Comparison of ENCODE assay signal across 26 cellular contexts in the genomic region with DNA sequence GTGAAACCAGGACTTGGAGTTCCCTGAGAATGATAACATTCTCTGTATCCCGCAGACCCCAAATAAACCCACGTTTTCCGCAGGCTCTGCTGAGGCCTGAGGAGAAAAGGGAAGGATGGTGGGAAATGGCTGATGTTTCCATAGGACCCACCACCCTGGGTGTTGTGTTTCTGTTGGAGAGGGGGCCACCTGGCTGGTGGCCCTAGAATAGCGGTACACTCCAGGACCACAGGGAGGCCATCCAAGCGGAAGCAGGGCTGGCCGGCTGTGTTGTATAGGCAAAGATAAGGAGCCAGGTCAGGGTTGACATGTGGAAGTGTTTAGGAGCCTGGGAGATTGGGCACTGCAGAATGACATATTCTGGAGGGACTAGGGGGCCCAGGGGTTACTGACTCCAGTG.
"Had no signal": no experiment of that assay in that cellular context is flagged by ENCODE, and none has a peak within 500 bp of the region (broad histone marks: within the 10 kb centered on the region; RNA-seq: fewer than 3 reads in every experiment).

No MANE protein-coding gene starts in this region.

- ATAC-seq: activated CD4-positive, CD25-positive, alpha-beta regulatory T cell treated with anti-CD3 and anti-CD28 coated beads, Interleukin-2, amount 50 U/mL, for 24 hours; activated T-cell treated with anti-CD3 and anti-CD28 coated beads, Interleukin-2, amount 50 U/mL, for 4 hours; activated T-helper 17 cell treated with anti-CD3 and anti-CD28 coated beads, Interleukin-2, amount 50 U/mL, for 72 hours; effector memory CD8-positive, alpha-beta T cell; gastroesophageal sphincter; left cardiac atrium; naive thymus-derived CD8-positive, alpha-beta T cell; psoas muscle had no signal

- H3K27ac ChIP-seq: brain microvascular endothelial cell, gastroesophageal sphincter, hepatocyte, neural progenitor cell, parathyroid adenoma, psoas muscle, VCaP had no signal

- DNase-seq: activated CD4-positive, alpha-beta T cell treated with anti-CD3 and anti-CD28 coated beads for 48 hours; activated CD4-positive, alpha-beta T cell treated with anti-CD3 and anti-CD28 coated beads, Interleukin-2, amount 50 U/mL, for 48 hours; activated gamma-delta T cell treated with Interleukin-2 at 50 U/mL for 16 hours; activated naive CD4-positive, alpha-beta T cell treated with anti-CD3 and anti-CD28 coated beads, Interleukin-2, amount 50 U/mL, for 16 hours; activated T-cell treated with anti-CD3 and anti-CD28 coated beads, Interleukin-2, amount 50 U/mL, for 4 hours; amniotic stem cell; brain microvascular endothelial cell; cortex of kidney; effector memory CD8-positive, alpha-beta T cell; left cardiac atrium; naive thymus-derived CD8-positive, alpha-beta T cell; occipital lobe; psoas muscle; stimulated activated CD4-positive, alpha-beta T cell treated with anti-CD3 and anti-CD28 coated beads, Interleukin-12 subunit alpha, Interleukin-12 subunit beta, amount 100 ng/mL, for 4 hours; stimulated activated CD4-positive, alpha-beta T cell treated with anti-CD3 and anti-CD28 coated beads, Interleukin-4, amount 100 ng/mL, for 1 hour; trophoblast cell had no signal

- H3K4me1 Mint-ChIP-seq: activated T-helper 17 cell treated with anti-CD3 and anti-CD28 coated beads, Interleukin-2, amount 50 U/mL, for 72 hours; neural progenitor cell had no signal

- H3K36me3 Mint-ChIP-seq: neural progenitor cell had no signal

- H3K4me3 ChIP-seq: gastroesophageal sphincter, hepatocyte, neural progenitor cell, psoas muscle, thoracic aorta had no signal

- H3K27ac Mint-ChIP-seq: activated T-helper 17 cell treated with anti-CD3 and anti-CD28 coated beads, Interleukin-2, amount 50 U/mL, for 72 hours; effector memory CD8-positive, alpha-beta T cell; naive thymus-derived CD8-positive, alpha-beta T cell; neural progenitor cell; stimulated activated naive CD8-positive, alpha-beta T cell treated with anti-CD3 and anti-CD28 coated beads, Interleukin-15, Interleukin-2, amounts not matched to agents 100 ng/mL and 50 ng/mL, for 24 hours; T-helper 2 cell treated with Interferon-gamma antibody and Interleukin-4, amounts not matched to agents 5 μg/mL and 100 μg/mL, for 36 hours had no signal

- H3K79me2 ChIP-seq: hepatocyte, parathyroid adenoma had no signal

- H3K9me3 ChIP-seq: psoas muscle, thoracic aorta had no signal

- H3K4me3 Mint-ChIP-seq: activated T-cell treated with anti-CD3 and anti-CD28 coated beads, Interleukin-2, amount 50 U/mL, for 4 hours; activated T-helper 17 cell treated with anti-CD3 and anti-CD28 coated beads, Interleukin-2, amount 50 U/mL, for 72 hours; effector memory CD8-positive, alpha-beta T cell; naive thymus-derived CD8-positive, alpha-beta T cell; neural progenitor cell; stimulated activated naive CD8-positive, alpha-beta T cell treated with anti-CD3 and anti-CD28 coated beads, Interleukin-15, Interleukin-2, amounts not matched to agents 100 ng/mL and 50 ng/mL, for 24 hours; T-helper 2 cell treated with Interferon-gamma antibody and Interleukin-4, amounts not matched to agents 5 μg/mL and 100 μg/mL, for 36 hours had no signal

- H3K4me2 ChIP-seq: hepatocyte, neural progenitor cell had no signal

- H3K9ac ChIP-seq: neural progenitor cell, parathyroid adenoma had no signal

- H3K4me1 ChIP-seq: gastroesophageal sphincter, neural progenitor cell, parathyroid adenoma, psoas muscle had no signal

- H2AFZ ChIP-seq: hepatocyte, neural progenitor cell, parathyroid adenoma had no signal

- H3K36me3 ChIP-seq: brain microvascular endothelial cell, gastroesophageal sphincter, neural progenitor cell, thoracic aorta had no signal

- H3K9me3 Mint-ChIP-seq: activated T-cell treated with anti-CD3 and anti-CD28 coated beads, Interleukin-2, amount 50 U/mL, for 4 hours; neural progenitor cell; T-helper 2 cell treated with Interferon-gamma antibody and Interleukin-4, amounts not matched to agents 5 μg/mL and 100 μg/mL, for 36 hours had no signal
